In genomic region chr11:65661599-65662246, GRCh38 we compare ENCODE assay signal across 8 cellular contexts. TPM values are rescaled to one million over a fixed set of nuclear protein-coding genes. Genes with fewer than 3 reads are reported as not detected.
DNase-seq lines count a peak whose midpoint lies in the region; ATAC-seq and TF ChIP-seq lines count a peak whose summit lies in the region.

No MANE protein-coding gene starts in this region.

- H3K36me3 ChIP-seq in Loucy (ENCODE audit: insufficient read depth, low read length): peaks cover 32% of the 10 kb centered on the region; the same call in 1 of the 2 replicates

- peaks cover 8 to 32% of the 10 kb centered on the region in 2 donors for H3K36me3 Mint-ChIP-seq in naive B cell

- peaks cover 17% of the 10 kb centered on the region for H3K4me1 ChIP-seq in Loucy (ENCODE audit: insufficient read depth, low read length, poor library complexity, severe bottlenecking)

- peak overlapping the region; percentile 99 for H3K4me2 ChIP-seq in Loucy (ENCODE audit: low read depth, low read length, poor library complexity, severe bottlenecking)

- ATAC-seq in naive B cell (ENCODE audit: low read depth in 2 of 2): no peak
- no peak for ATAC-seq in HG02759 (IDR thresholded peaks at IDR 0.05; ENCODE audit: unreplicated experiment)

- peaks cover 24 to 48% (median 27%) of the 10 kb centered on the region in 3 donors for H3K4me1 Mint-ChIP-seq in naive B cell

- POLR2A ChIA-PET in AG04450 (lab: Yijun Ruan, JAX): interaction anchor here (0.7 to 3.0 kb wide), 4 partner anchors 9 to 212 kb away, joined by 3 to 24 read pairs (median 6); partner anchors contain the start of gene PCNX3

- no peaks in the 10 kb centered on the region for H3K9me2 ChIP-seq in Loucy (replicated peaks; ENCODE audit: low read depth, low read length)

- peak overlapping the region; percentile 39 to 95 (median 88) for H3K27ac Mint-ChIP-seq in naive B cell

- H3K9me3 ChIP-seq in AG04450 (ENCODE audit: control insufficient read depth, insufficient read depth, low read length) (no peaks in the 10 kb centered on the region), Loucy (ENCODE audit: insufficient read depth, low read depth, low read length) (no peaks in the 10 kb centered on the region)

- H3K27me3 ChIP-seq in AG04450 (ENCODE audit: control insufficient read depth, insufficient read depth, low read length) (no peaks in the 10 kb centered on the region), Loucy (ENCODE audit: insufficient read depth, low read length, poor library complexity, severe bottlenecking) (no peaks in the 10 kb centered on the region)

- H3F3A ChIP-seq in Loucy (ENCODE audit: low read depth): 0 out of 2 replicates have a peak, but pooled peaks cover 7% of the 10 kb centered on the region

- H2AFZ ChIP-seq in Loucy (ENCODE audit: low read length): no peak overlapping the region

- H3K9me3 Mint-ChIP-seq in naive B cell: peaks cover 0 to 1% (median 0%) of the 10 kb centered on the region in 7 donors

- no peaks in the 10 kb centered on the region for H3K27me3 Mint-ChIP-seq in naive B cell

- peak overlapping the region; percentile 92 for H3K9ac ChIP-seq in Loucy (ENCODE audit: low read depth, low read length, poor library complexity, severe bottlenecking)

- peak overlapping the region; percentile 98 for H3K4me3 ChIP-seq in AG04450 (ENCODE audit: low read depth, low read length)
- H3K4me3 ChIP-seq in Loucy (ENCODE audit: low read length, poor library complexity, severe bottlenecking): peak overlapping the region; percentile 98
- peak overlapping the region; percentile 97 for H3K4me3 ChIP-seq in coronary artery

- peak overlapping the region; percentile 77 to 95 (median 90) for H3K4me3 Mint-ChIP-seq in naive B cell

- CTCF ChIA-PET in AG04450 (lab: Charles Lee): no interaction called here

- DNase-seq in AG04450 (ENCODE audit: low read depth, low spot score) (no peak), coronary artery (ENCODE audit: low spot score) (no peak), naive B cell (no peak), DMS79 treated with DMSO at 0.1 percent for 48 hours (lab: John Stamatoyannopoulos, UW) (no peak), NCI-H510A treated with DMSO at 0.1 percent for 48 hours (lab: John Stamatoyannopoulos, UW) (no peak)
- no peak for DNase-seq in stimulated activated CD4-positive, alpha-beta T cell treated with anti-CD3 and anti-CD28 coated beads, Interleukin-15, amount 100 ng/mL, for 24 hours

- H3K79me2 ChIP-seq in Loucy (ENCODE audit: insufficient read depth, low read length): peaks cover 44% of the 10 kb centered on the region

- no peak for TF ChIP-seq CTCF in AG04450 (IDR thresholded peaks at IDR 0.05; ENCODE audit: low read depth, low read length)
- no peak for TF ChIP-seq CTCF in Loucy (conservative IDR thresholded peaks at IDR 0.05; ENCODE audit: low read length)
- no peak for TF ChIP-seq CTCF in coronary artery (IDR thresholded peaks at IDR 0.05)

- H3K27ac ChIP-seq in AG04450 (ENCODE audit: low read depth, low read length) (no peak overlapping the region), coronary artery (peak overlapping the region; percentile 99 to 100)

- H4K20me1 ChIP-seq in Loucy (ENCODE audit: insufficient read depth, low read length, poor library complexity, severe bottlenecking): peaks cover 29% of the 10 kb centered on the region

RNA-seq across cellular contexts. Expression of gene RELA, which starts 1.0 kb away (rescaled TPM):
- polyA plus RNA-seq in AG04450 (2011; rRNA removed) (23.4 and 26.7 TPM in 2 replicates), naive B cell (ENCODE audit: low read depth in 6 of 6) (10 to 100 TPM; 36.3 to 72.2 (median 48.6) TPM)
- polyA minus RNA-seq in AG04450 (2011; rRNA and poly(A)+ RNA removed): 28.0 and 41.4 TPM in 2 replicates

RNA-seq across cellular contexts. Expression of gene SIPA1, which starts 23.8 kb away (rescaled TPM):
- polyA plus RNA-seq in AG04450 (2011; rRNA removed) (11.4 and 19.8 TPM in 2 replicates), naive B cell (ENCODE audit: low read depth in 6 of 6) (100 to 1,000 TPM; 160 to 404 (median 207) TPM)
- polyA minus RNA-seq in AG04450 (2011; rRNA and poly(A)+ RNA removed): 18.2 and 22.6 TPM in 2 replicates

RNA-seq across cellular contexts. Expression of gene PCNX3, which starts 46.1 kb away (rescaled TPM):
- polyA plus RNA-seq in AG04450 (2011; rRNA removed): 9.7 and 14.0 TPM in 2 replicates
- polyA minus RNA-seq in AG04450 (2011; rRNA and poly(A)+ RNA removed): 19.5 and 24.1 TPM in 2 replicates
- 1 to 10 TPM in 5 of 6 donors, not detected in 1; 1.7 to 5.9 (median 3.0) TPM for polyA plus RNA-seq in naive B cell (ENCODE audit: low read depth in 6 of 6)

RNA-seq across cellular contexts. Expression of gene MAP3K11, which starts 47.7 kb away (rescaled TPM):
- polyA plus RNA-seq in AG04450 (2011; rRNA removed) (12.6 and 17.1 TPM in 2 replicates), naive B cell (ENCODE audit: low read depth in 6 of 6) (10 to 100 TPM in 4 of 6 donors, 1 to 10 TPM in 2; 9.2 to 20.1 (median 11.9) TPM)
- 21.6 and 26.2 TPM in 2 replicates for polyA minus RNA-seq in AG04450 (2011; rRNA and poly(A)+ RNA removed)

RNA-seq across cellular contexts. Expression of gene KAT5, which starts 50.3 kb away (rescaled TPM):
- polyA plus RNA-seq in AG04450 (2011; rRNA removed) (22.6 and 26.1 TPM in 2 replicates), naive B cell (ENCODE audit: low read depth in 6 of 6) (10 to 100 TPM; 38.9 to 71.8 (median 63.6) TPM)
- polyA minus RNA-seq in AG04450 (2011; rRNA and poly(A)+ RNA removed): 47.3 and 48.8 TPM in 2 replicates
